In the genomic region with DNA sequence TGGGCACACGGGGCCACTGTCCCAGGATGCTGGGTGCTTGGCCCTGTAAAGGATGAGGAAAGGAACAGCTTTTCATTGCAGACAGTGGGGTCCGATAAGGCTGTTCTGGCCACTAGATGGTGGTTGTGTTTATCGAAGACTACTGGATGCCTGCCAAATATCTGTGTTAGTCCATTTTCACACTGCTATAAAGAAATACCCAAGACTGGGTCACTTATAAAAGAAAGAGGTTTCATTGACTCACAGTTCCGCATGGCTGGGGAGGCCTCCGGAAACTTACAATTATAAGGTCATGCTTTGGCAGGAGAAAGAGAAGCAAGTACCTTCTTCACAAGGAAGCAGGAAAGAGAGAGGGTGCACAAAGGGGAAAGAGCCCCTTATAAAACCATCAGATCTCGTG, we compare ENCODE assay signal across 13 cellular contexts.
DNase-seq lines count a peak whose midpoint lies in the region; ATAC-seq and TF ChIP-seq lines count a peak whose summit lies in the region.
"Had no signal": no experiment of that assay in that cellular context is flagged by ENCODE, and none has a peak within 500 bp of the region (broad histone marks: within the 10 kb centered on the region; RNA-seq: fewer than 3 reads in every experiment).

No MANE protein-coding gene starts in this region.

- ATAC-seq in GM18511 (IDR thresholded peaks at IDR 0.05; ENCODE audit: unreplicated experiment), result no peak
- ATAC-seq: activated CD4-positive, CD25-positive, alpha-beta regulatory T cell treated with anti-CD3 and anti-CD28 coated beads, Interleukin-2, amount 50 U/mL, for 24 hours had no signal

- H3K36me3 ChIP-seq in HEK293 (ENCODE audit: control insufficient read depth in 2 of 2, insufficient read depth in 1 of 2, low read length in 2 of 2), result peaks cover 0 to 3% of the 10 kb centered on the region in 2 experiments; a peak in 1 of 3 replicates

- DNase-seq in NCI-H510A treated with DMSO at 0.1 percent for 48 hours (lab: John Stamatoyannopoulos, UW) (peak; percentile 54), cerebellar cortex (ENCODE audit: low spot score) (peak; percentile 41), midbrain (lab: John Stamatoyannopoulos, UW) (peak; percentile 22), SKM-1 treated with dmso at 0.1 percent for 144 hours (lab: John Stamatoyannopoulos, UW; ENCODE audit: unreplicated experiment) (no peak), SKM-1 (lab: John Stamatoyannopoulos, UW; ENCODE audit: unreplicated experiment) (no peak)
- DNase-seq: hypothalamus, NCI-H1694, right lobe of liver, upper lobe of left lung had no signal

- no peaks in the 10 kb centered on the region for H3K9me3 ChIP-seq in HEK293 (ENCODE audit: control insufficient read depth, insufficient read depth, low read depth, low read length)
- H3K9me3 ChIP-seq: right lobe of liver, upper lobe of left lung had no signal

- TF ChIP-seq CTCF in HEK293 (tag by site-specific recombination; IDR thresholded peaks at IDR 0.05), result no peak

- CTCF ChIA-PET in HEK293 (lab: Yijun Ruan, JAX), result interaction anchor here (1.0 to 8.0 kb wide), 8 partner anchors 13 to 336 kb away, joined by 3 to 167 read pairs (median 6); no protein-coding TSS in a partner anchor

- no peak overlapping the region for H3K4me3 ChIP-seq in HEK293 (ENCODE audit: low read depth, low read length)
- H3K4me3 ChIP-seq: right lobe of liver, upper lobe of left lung had no signal

- H3K27ac ChIP-seq in HEK293 (ENCODE audit: extremely low read depth, low read depth, low read length), result no peak overlapping the region
- H3K27ac ChIP-seq: HL-60, right lobe of liver, upper lobe of left lung had no signal

- H3K4me1 ChIP-seq in HEK293 (ENCODE audit: control insufficient read depth, insufficient read depth, low read length), result peaks cover 4% of the 10 kb centered on the region
- H3K4me1 ChIP-seq: right lobe of liver, upper lobe of left lung had no signal

- POLR2A ChIA-PET in HEK293 (lab: Yijun Ruan, JAX), result no interaction called here

TF ChIP-seq in HEK293, 187 proteins besides CTCF, POLR2A, EP300 and RAD21:
- TF ChIP-seq SCRT1 (tag by site-specific recombination; IDR thresholded peaks at IDR 0.05; ENCODE audit: borderline replicate concordance) (no peak), ZNF747 (tag by site-specific recombination; IDR thresholded peaks at IDR 0.05) (no peak), ZNF341 (tag by site-specific recombination; IDR thresholded peaks at IDR 0.05; ENCODE audit: low read depth) (peak; percentile 21; the same call in 1 of the 2 replicates), ZNF707 (tag by site-specific recombination; IDR thresholded peaks at IDR 0.05) (no peak), ZNF354C (tag by site-specific recombination; IDR thresholded peaks at IDR 0.05; ENCODE audit: borderline replicate concordance, low read depth) (no peak), ZSCAN23 (tag by site-specific recombination; IDR thresholded peaks at IDR 0.05) (no peak)
- TF ChIP-seq, protein P1, sequence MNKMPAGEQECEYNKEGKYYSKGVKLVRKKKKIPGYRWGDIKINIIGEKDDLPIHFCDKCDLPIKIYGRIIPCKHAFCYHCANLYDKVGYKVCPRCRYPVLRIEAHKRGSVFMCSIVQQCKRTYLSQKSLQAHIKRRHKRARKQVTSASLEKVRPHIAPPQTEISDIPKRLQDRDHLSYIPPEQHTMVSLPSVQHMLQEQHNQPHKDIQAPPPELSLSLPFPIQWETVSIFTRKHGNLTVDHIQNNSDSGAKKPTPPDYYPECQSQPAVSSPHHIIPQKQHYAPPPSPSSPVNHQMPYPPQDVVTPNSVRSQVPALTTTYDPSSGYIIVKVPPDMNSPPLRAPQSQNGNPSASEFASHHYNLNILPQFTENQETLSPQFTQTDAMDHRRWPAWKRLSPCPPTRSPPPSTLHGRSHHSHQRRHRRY (tag by site-specific recombination; IDR thresholded peaks at IDR 0.05), result no peak
TF ChIP-seq in HEK293: peak in this region for 1.

Comparison
In these comparisons a context has a peak if more than half of its experiments do, and no peak if none do; other contexts are left out.
1. DNase-seq: peak in NCI-H510A treated with DMSO at 0.1 percent for 48 hours (single experiment), cerebellar cortex (single experiment) and midbrain (single experiment); none in SKM-1 treated with dmso at 0.1 percent for 144 hours (single experiment) and SKM-1 (single experiment).